ENCODE assay signal across 12 cellular contexts in genomic region chr5:77936365-77936693, GRCh38.
A peak's percentile ranks its signal among the peaks of the same experiment; 100 is the strongest.
DNase-seq lines count a peak whose midpoint lies in the region; ATAC-seq, FAIRE-seq and TF ChIP-seq lines count a peak whose summit lies in the region.
"Had no signal": no experiment of that assay in that cellular context is flagged by ENCODE, and none has a peak within 500 bp of the region (broad histone marks: within the 10 kb centered on the region; RNA-seq: fewer than 3 reads in every experiment).

No MANE protein-coding gene starts in this region.

- peak overlapping the region; percentile 4 for H3K27ac Mint-ChIP-seq in activated T-cell treated with anti-CD3 and anti-CD28 coated beads, Interleukin-2, amount 50 U/mL, for 24 hours
- H3K27ac Mint-ChIP-seq in stimulated activated memory B cell treated with anti-CD40 and anti-IgM and Interleukin-4, amounts not matched to agents 10 μg/mL and 1 μg/mL and 100 μg/mL, for 72 hours: peak overlapping the region; percentile 9

- H3K27me3 Mint-ChIP-seq in activated T-cell treated with anti-CD3 and anti-CD28 coated beads, Interleukin-2, amount 50 U/mL, for 24 hours: peaks cover 26% of the 10 kb centered on the region
- H3K27me3 Mint-ChIP-seq in stimulated activated memory B cell treated with anti-CD40 and anti-IgM and Interleukin-4, amounts not matched to agents 10 μg/mL and 1 μg/mL and 100 μg/mL, for 72 hours: peaks cover 3% of the 10 kb centered on the region

- no peaks in the 10 kb centered on the region for H3K36me3 ChIP-seq in brain microvascular endothelial cell (replicated peaks)

- in situ Hi-C loops in brain microvascular endothelial cell (cut with HindIII; ENCODE audit: low pct_ligation_motif_present, low sequenced_read_pairs): no loop called here

- TF ChIP-seq CTCF in brain microvascular endothelial cell (IDR thresholded peaks at IDR 0.05; ENCODE audit: low read depth, low read length, missing control alignments): no peak

- peaks cover 21% of the 10 kb centered on the region for H3K4me1 Mint-ChIP-seq in activated T-cell treated with anti-CD3 and anti-CD28 coated beads, Interleukin-2, amount 50 U/mL, for 24 hours (ENCODE audit: low read depth)
- peaks cover 33% of the 10 kb centered on the region for H3K4me1 Mint-ChIP-seq in stimulated activated memory B cell treated with anti-CD40 and anti-IgM and Interleukin-4, amounts not matched to agents 10 μg/mL and 1 μg/mL and 100 μg/mL, for 72 hours

- DNase-seq in activated T-cell treated with anti-CD3 and anti-CD28 coated beads, Interleukin-2, amount 50 U/mL, for 24 hours: no peak
- DNase-seq in activated T-cell treated with anti-CD3 and anti-CD28 coated beads, Interleukin-2, amount 50 U/mL, for 48 hours: no peak
- DNase-seq in Jurkat, Clone E6-1 (ENCODE audit: low read depth, low spot score): peak; percentile 28
- no peak for DNase-seq in activated naive CD4-positive, alpha-beta T cell treated with Interleukin-2 at 50 U/mL for 16 hours
- DNase-seq in GM19239 (ENCODE audit: insufficient read length, low spot score) (no peak), brain microvascular endothelial cell (no peak)
- DNase-seq: activated gamma-delta T cell treated with Interleukin-2 at 50 U/mL for 16 hours, NCI-H1930 had no signal

- peaks cover 5% of the 10 kb centered on the region for H3K27me3 ChIP-seq in brain microvascular endothelial cell (replicated peaks)

- no peaks in the 10 kb centered on the region for H3K36me3 Mint-ChIP-seq in activated T-cell treated with anti-CD3 and anti-CD28 coated beads, Interleukin-2, amount 50 U/mL, for 24 hours (ENCODE audit: low read depth)
- H3K36me3 Mint-ChIP-seq in stimulated activated memory B cell treated with anti-CD40 and anti-IgM and Interleukin-4, amounts not matched to agents 10 μg/mL and 1 μg/mL and 100 μg/mL, for 72 hours: no peaks in the 10 kb centered on the region

- no peak for FAIRE-seq in GM19239 (lab: Jason Lieb, UNC)
- FAIRE-seq: frontal cortex, islet of Langerhans had no signal

- H3K9me3 Mint-ChIP-seq in activated T-cell treated with anti-CD3 and anti-CD28 coated beads, Interleukin-2, amount 50 U/mL, for 24 hours: peaks cover 2% of the 10 kb centered on the region
- H3K9me3 Mint-ChIP-seq in stimulated activated memory B cell treated with anti-CD40 and anti-IgM and Interleukin-4, amounts not matched to agents 10 μg/mL and 1 μg/mL and 100 μg/mL, for 72 hours: peaks cover 6% of the 10 kb centered on the region

- H3K4me3 ChIP-seq in Jurkat, Clone E6-1 (ENCODE audit: low read length): peak overlapping the region; percentile 29
- H3K4me3 ChIP-seq in brain microvascular endothelial cell (ENCODE audit: low read depth, low read length): no peak overlapping the region

- ATAC-seq in HG02610 (IDR thresholded peaks at IDR 0.05; ENCODE audit: unreplicated experiment): peak; percentile 15
- ATAC-seq in stimulated activated memory B cell treated with anti-CD40 and anti-IgM and Interleukin-4, amounts not matched to agents 10 μg/mL and 1 μg/mL and 100 μg/mL, for 72 hours: peak; percentile 44

- H3K27ac ChIP-seq in brain microvascular endothelial cell: no peak overlapping the region

- H3K4me3 Mint-ChIP-seq in activated T-cell treated with anti-CD3 and anti-CD28 coated beads, Interleukin-2, amount 50 U/mL, for 24 hours: no peak overlapping the region
- no peak overlapping the region for H3K4me3 Mint-ChIP-seq in stimulated activated memory B cell treated with anti-CD40 and anti-IgM and Interleukin-4, amounts not matched to agents 10 μg/mL and 1 μg/mL and 100 μg/mL, for 72 hours
